In genomic region chr2:235746257-235746934, GRCh38 we compare ENCODE assay signal across 9 cellular contexts.
DNase-seq lines count a peak whose midpoint lies in the region; ATAC-seq, FAIRE-seq and TF ChIP-seq lines count a peak whose summit lies in the region.
"Had no signal": no experiment of that assay in that cellular context is flagged by ENCODE, and none has a peak within 500 bp of the region (broad histone marks: within the 10 kb centered on the region; RNA-seq: fewer than 3 reads in every experiment).

No MANE protein-coding gene starts in this region.

- no peaks in the 10 kb centered on the region for H3K9me3 ChIP-seq in WERI-Rb-1 (ENCODE audit: severe bottlenecking)
- no peaks in the 10 kb centered on the region for H3K9me3 ChIP-seq in H1 (ENCODE audit: insufficient read depth in 2 of 2, low read depth in 1 of 2, low read length in 1 of 2)

- peaks cover 5 to 19% (median 9%) of the 10 kb centered on the region in 4 experiments for H3K4me1 ChIP-seq in H1 (replicated peaks in 1 of 4; ENCODE audit: control insufficient read depth in 3 of 4, insufficient read depth in 4 of 4, low read length in 3 of 4)

- H3K27ac ChIP-seq in WERI-Rb-1 (no peak overlapping the region), H1 (ENCODE audit: low read depth, low read length) (no peak overlapping the region)

- no peak overlapping the region for H4K8ac ChIP-seq in H1 (ENCODE audit: extremely low read depth, insufficient read depth, low read length)

- peak; percentile 75 to 80 for ATAC-seq in stimulated activated naive B cell treated with anti-CD40 and anti-IgM and Interleukin-4, amounts not matched to agents 10 μg/mL and 1 μg/mL and 100 μg/mL, for 72 hours (replicated peaks)

- H2BK12ac ChIP-seq in H1 (ENCODE audit: low read depth, low read length), result peak overlapping the region; percentile 62; the same call in 1 of the 2 replicates

- no peak overlapping the region; the same call in 1 of the 2 replicates for H3K18ac ChIP-seq in H1 (ENCODE audit: extremely low read depth, low read length)

- no peak overlapping the region for H3K4me2 ChIP-seq in H1 (ENCODE audit: insufficient read depth in 1 of 2, low read depth in 2 of 2, low read length in 2 of 2)

- no peak overlapping the region for H4K5ac ChIP-seq in H1 (ENCODE audit: insufficient read length, low read depth, low read length)

- H3K4ac ChIP-seq in H1 (replicated peaks; ENCODE audit: insufficient read length, low read depth, low read length), result no peak overlapping the region

- TF ChIP-seq CTCF in HFF-Myc (IDR thresholded peaks at IDR 0.05; ENCODE audit: low read depth, low read length, missing control alignments), result peak; percentile 74
- peak; percentile 56 for TF ChIP-seq CTCF in WERI-Rb-1 (IDR thresholded peaks at IDR 0.05; ENCODE audit: low read depth, low read length)
- peak; percentile 66 to 83 (median 78) for TF ChIP-seq CTCF in H1 (IDR thresholded peaks at IDR 0.05; ENCODE audit: control extremely low read depth in 1 of 3, insufficient read depth in 1 of 3, low read depth in 1 of 3, low read length in 3 of 3)

- H3K79me2 ChIP-seq in H1 (ENCODE audit: control insufficient read depth in 1 of 2, insufficient read depth in 2 of 2, low read length in 2 of 2), result no peaks in the 10 kb centered on the region

- no peak overlapping the region; the same call in 1 of the 2 replicates for H2BK5ac ChIP-seq in H1 (ENCODE audit: low read depth, low read length)

- no peak overlapping the region for H3K56ac ChIP-seq in H1 (replicated peaks; ENCODE audit: insufficient read length, low read depth, low read length)

- H2BK120ac ChIP-seq in H1 (replicated peaks; ENCODE audit: low read depth, low read length), result no peak overlapping the region

- no peaks in the 10 kb centered on the region for H3K36me3 Mint-ChIP-seq in stimulated activated naive B cell treated with anti-CD40 and anti-IgM and Interleukin-4, amounts not matched to agents 10 μg/mL and 1 μg/mL and 100 μg/mL, for 72 hours

- no peak overlapping the region for H3K9ac ChIP-seq in H1 (replicated peaks in 1 of 4; ENCODE audit: extremely low read depth in 1 of 4, low read depth in 3 of 4, low read length in 3 of 4)

- H3K4me3 Mint-ChIP-seq in stimulated activated naive B cell treated with anti-CD40 and anti-IgM and Interleukin-4, amounts not matched to agents 10 μg/mL and 1 μg/mL and 100 μg/mL, for 72 hours, result no peak overlapping the region
- H3K4me3 Mint-ChIP-seq: central memory CD8-positive, alpha-beta T cell had no signal

- H4K91ac ChIP-seq in H1 (replicated peaks; ENCODE audit: insufficient read length, low read length), result no peak overlapping the region

- H3K4me1 Mint-ChIP-seq in stimulated activated naive B cell treated with anti-CD40 and anti-IgM and Interleukin-4, amounts not matched to agents 10 μg/mL and 1 μg/mL and 100 μg/mL, for 72 hours, result peaks cover 0 to 4% of the 10 kb centered on the region in 2 donors
- H3K4me1 Mint-ChIP-seq: central memory CD8-positive, alpha-beta T cell had no signal

- H3K79me1 ChIP-seq in H1 (ENCODE audit: low read depth, low read length), result no peaks in the 10 kb centered on the region

- H2AK5ac ChIP-seq in H1 (ENCODE audit: low read depth, low read length), result no peak overlapping the region

- no peak for TF ChIP-seq EP300 in H1 (IDR thresholded peaks at IDR 0.05; ENCODE audit: borderline replicate concordance in 1 of 2, low read depth in 2 of 2, low read length in 2 of 2)

- no peak overlapping the region for H3K14ac ChIP-seq in H1 (ENCODE audit: insufficient read length)

- H3K27ac Mint-ChIP-seq in stimulated activated naive B cell treated with anti-CD40 and anti-IgM and Interleukin-4, amounts not matched to agents 10 μg/mL and 1 μg/mL and 100 μg/mL, for 72 hours, result no peak overlapping the region

- 0 out of 2 replicates have a peak overlapping the region, but pooled peaks have one; percentile 91 for H2BK20ac ChIP-seq in H1 (ENCODE audit: low read length)

- TF ChIP-seq POLR2A in H1 (IDR thresholded peaks at IDR 0.05; ENCODE audit: control extremely low read depth in 1 of 2, low read depth in 2 of 2, low read length in 2 of 2), result no peak

- H3K23ac ChIP-seq in H1 (ENCODE audit: insufficient read length), result no peak overlapping the region

- H2AFZ ChIP-seq in H1 (ENCODE audit: low read length), result no peak overlapping the region

- no peak overlapping the region for H2BK15ac ChIP-seq in H1 (ENCODE audit: low read length)

- no peaks in the 10 kb centered on the region for H3K23me2 ChIP-seq in H1 (ENCODE audit: low read depth, low read length)

- WGBS in H1 (ENCODE audit: extremely low coverage in 1 of 2, insufficient coverage in 1 of 2, insufficient read length in 1 of 2, insufficient replicate concordance in 2 of 2, low coverage in 1 of 2, low lambda C conversion rate in 2 of 2, missing lambda C conversion rate in 1 of 2), 2 experiments, result 50% methylated on average over 12 of the region's 12 CpGs; no CpG with 5 or more reads in 1 of the 2 experiments

- H4K20me1 ChIP-seq in H1 (replicated peaks in 1 of 2; ENCODE audit: control insufficient read depth in 1 of 2, insufficient read depth in 2 of 2, low read length in 2 of 2), result peaks cover 2 to 6% of the 10 kb centered on the region in 2 experiments

- peaks cover 15 to 23% of the 10 kb centered on the region in 2 donors for H3K27me3 Mint-ChIP-seq in stimulated activated naive B cell treated with anti-CD40 and anti-IgM and Interleukin-4, amounts not matched to agents 10 μg/mL and 1 μg/mL and 100 μg/mL, for 72 hours
- H3K27me3 Mint-ChIP-seq: central memory CD8-positive, alpha-beta T cell had no signal

- no peak overlapping the region for H3K4me3 ChIP-seq in HFF-Myc (replicated peaks; ENCODE audit: low read depth, low read length)
- H3K4me3 ChIP-seq in WERI-Rb-1 (ENCODE audit: low read depth, low read length), result no peak overlapping the region
- no peak overlapping the region for H3K4me3 ChIP-seq in H1 (ENCODE audit: extremely low read depth in 1 of 4, insufficient read depth in 2 of 4, low read depth in 3 of 4, low read length in 4 of 4)

- peak; percentile 89 to 90 for TF ChIP-seq RAD21 in H1 (IDR thresholded peaks at IDR 0.05 in 1 of 2, conservative IDR thresholded peaks at IDR 0.05 in 1 of 2; ENCODE audit: low read depth in 2 of 2, low read length in 2 of 2)

- POLR2A ChIA-PET in H1 (lab: Charles Lee; ENCODE audit: partially characterized antibody), result interaction anchor here (0.9 kb wide), 1 partner anchor 173 kb away, joined by 5 read pairs; no protein-coding TSS in a partner anchor

- peak; percentile 91 for FAIRE-seq in H1 (lab: Jason Lieb, UNC)

- H3K27me3 ChIP-seq in WERI-Rb-1 (ENCODE audit: insufficient read depth, low read depth, severe bottlenecking) (no peaks in the 10 kb centered on the region), H1 (replicated peaks in 1 of 4; ENCODE audit: control insufficient read depth in 3 of 4, extremely low read depth in 1 of 4, insufficient read depth in 3 of 4, low read length in 3 of 4) (no peaks in the 10 kb centered on the region)

- CTCF ChIA-PET in H1 (lab: Charles Lee; ENCODE audit: partially characterized antibody), result interaction anchor here (0.6 to 8.5 kb wide), 50 partner anchors 8 to 1673 kb away, joined by 3 to 111 read pairs (median 4); no protein-coding TSS in a partner anchor

- H3K36me3 ChIP-seq in WERI-Rb-1 (peaks cover 26% of the 10 kb centered on the region), H1 (ENCODE audit: control insufficient read depth in 2 of 4, insufficient read depth in 4 of 4, low read length in 3 of 4) (peaks cover 0 to 14% (median 2%) of the 10 kb centered on the region in 4 experiments; a peak in 4 of 8 replicates)

- H3K9me3 Mint-ChIP-seq in stimulated activated naive B cell treated with anti-CD40 and anti-IgM and Interleukin-4, amounts not matched to agents 10 μg/mL and 1 μg/mL and 100 μg/mL, for 72 hours, result no peaks in the 10 kb centered on the region
- H3K9me3 Mint-ChIP-seq: central memory CD8-positive, alpha-beta T cell had no signal

- DNase-seq in Daoy (ENCODE audit: low read depth) (peak; percentile 74), HFF-Myc (ENCODE audit: extremely low read depth, low read depth) (peak; percentile 59), NCI-H2171 treated with DMSO at 0.1 percent for 48 hours (lab: John Stamatoyannopoulos, UW) (peak; percentile 72), WERI-Rb-1 (peak; percentile 23), H1 (ENCODE audit: low read depth in 1 of 2, low spot score in 2 of 2) (no peak), medulla oblongata (ENCODE audit: extremely low spot score) (peak; percentile 90)
- DNase-seq in stimulated activated naive B cell treated with anti-CD40 and anti-IgM and Interleukin-4, amounts not matched to agents 10 μg/mL and 1 μg/mL and 100 μg/mL, for 72 hours, result peak; percentile 20
- no peak for DNase-seq in effector CD8-positive, alpha-beta T cell (lab: John Stamatoyannopoulos, UW)

TF ChIP-seq in H1, 55 proteins besides CTCF, POLR2A, EP300 and RAD21:
- TF ChIP-seq RFX5 (IDR thresholded peaks at IDR 0.05; ENCODE audit: borderline replicate concordance, low read depth, low read length), result no peak
- no peak for TF ChIP-seq RXRA (IDR thresholded peaks at IDR 0.05; ENCODE audit: insufficient read depth, low read depth, low read length)
- no peak for TF ChIP-seq TCF12 (IDR thresholded peaks at IDR 0.05; ENCODE audit: low read depth, low read length)
- no peak for TF ChIP-seq SAP30 (IDR thresholded peaks at IDR 0.05; ENCODE audit: insufficient read depth, insufficient replicate concordance, low read length)
- no peak for TF ChIP-seq RBBP5 (IDR thresholded peaks at IDR 0.05; ENCODE audit: borderline replicate concordance, low read depth, low read length)
- TF ChIP-seq HDAC6 (IDR thresholded peaks at IDR 0.05; ENCODE audit: low read depth, low read length), result no peak
- no peak for TF ChIP-seq KDM5A (IDR thresholded peaks at IDR 0.05; ENCODE audit: low read length)
- no peak for TF ChIP-seq CHD1 (IDR thresholded peaks at IDR 0.05; ENCODE audit: low read depth, low read length)
- no peak for TF ChIP-seq SIX5 (IDR thresholded peaks at IDR 0.05; ENCODE audit: low read depth, low read length)
- no peak for TF ChIP-seq CBX5 (IDR thresholded peaks at IDR 0.05; ENCODE audit: low read depth, low read length)
- no peak for TF ChIP-seq POLR2AphosphoS5 (IDR thresholded peaks at IDR 0.05; ENCODE audit: low read depth, low read length)
- TF ChIP-seq SP4 (IDR thresholded peaks at IDR 0.05; ENCODE audit: low read length), result no peak
TF ChIP-seq in H1: peak in this region for 0.

Comparison
In these comparisons a context has a peak if more than half of its experiments do, and no peak if none do; other contexts are left out.
1. DNase-seq: peak in Daoy (single experiment), HFF-Myc (single experiment), NCI-H2171 treated with DMSO at 0.1 percent for 48 hours (single experiment), WERI-Rb-1 (single experiment), medulla oblongata (single experiment) and stimulated activated naive B cell treated with anti-CD40 and anti-IgM and Interleukin-4, amounts not matched to agents 10 μg/mL and 1 μg/mL and 100 μg/mL, for 72 hours (single experiment); none in H1 (0 of 2) and effector CD8-positive, alpha-beta T cell (single experiment).
2. Peak in every context shown above with its lines, with median percentiles within 50 percentile points of each other: CTCF ChIP-seq.